Comparison of ENCODE assay signal across 22 cellular contexts in the genomic region with DNA sequence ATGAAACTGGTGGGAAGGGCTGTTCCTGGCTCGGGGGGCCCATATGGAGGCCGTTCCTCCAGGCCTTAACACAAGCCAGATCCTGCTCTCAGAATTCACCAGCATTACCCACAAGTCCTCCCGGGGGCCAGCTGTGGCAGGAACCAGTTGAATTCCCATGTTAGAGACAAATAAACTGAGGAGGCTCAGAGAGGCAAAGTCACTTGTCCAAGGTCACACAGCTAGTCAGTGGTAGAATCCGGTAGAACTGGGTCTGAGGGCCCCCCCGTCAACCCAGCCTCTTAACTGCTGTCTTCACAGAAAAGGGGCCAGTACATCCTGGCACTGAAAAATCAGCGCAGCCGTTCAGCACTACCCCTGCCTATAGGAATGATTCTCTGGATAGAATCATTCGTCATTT. TPM values are rescaled to one million over a fixed set of nuclear protein-coding genes. Genes with fewer than 3 reads are reported as not detected.
A peak's percentile ranks its signal among the peaks of the same experiment; 100 is the strongest.
DNase-seq lines count a peak whose midpoint lies in the region; ATAC-seq and TF ChIP-seq lines count a peak whose summit lies in the region.
"Had no signal": no experiment of that assay in that cellular context is flagged by ENCODE, and none has a peak within 500 bp of the region (broad histone marks: within the 10 kb centered on the region; RNA-seq: fewer than 3 reads in every experiment).

No MANE protein-coding gene starts in this region.

- no peak for TF ChIP-seq POLR2A in gastrocnemius medialis (IDR thresholded peaks at IDR 0.05)

- CTCF ChIA-PET in HEK293 (lab: Yijun Ruan, JAX), result interaction anchor here (0.6 to 2.5 kb wide), 3 partner anchors 297 to 668 kb away, joined by 3 to 7 read pairs (median 4); no protein-coding TSS in a partner anchor
- CTCF ChIA-PET in activated CD4-positive, alpha-beta memory T cell treated with anti-CD3 and anti-CD28 coated beads for 36 hours (lab: Charles Lee), result interaction anchor here (0.7 to 4.5 kb wide), 10 partner anchors 8 to 336 kb away, joined by 3 to 38 read pairs (median 6); partner anchors contain the start of gene TSEN2
- CTCF ChIA-PET in activated CD8-positive, alpha-beta T cell treated with anti-CD3 and anti-CD28 coated beads for 36 hours (lab: Charles Lee), result interaction anchor here (0.7 to 3.9 kb wide), 5 partner anchors 8 to 340 kb away, joined by 3 to 24 read pairs (median 3); no protein-coding TSS in a partner anchor

- intact Hi-C loops in activated CD4-positive, alpha-beta memory T cell treated with anti-CD3 and anti-CD28 coated beads for 36 hours (cut with micrococcal nuclease), result loop anchor here (1.0 to 10.0 kb wide), 8 partner anchors 12 to 627 kb away; partner anchors contain the start of genes PPARG, TAMM41 and TSEN2
- intact Hi-C loops in gastrocnemius medialis (cut with DNase I; ENCODE audit: low total_unique reads), result no loop called here
- intact Hi-C loops in activated CD8-positive, alpha-beta T cell treated with anti-CD3 and anti-CD28 coated beads for 36 hours (cut with micrococcal nuclease), result no loop called here

- H3K79me2 ChIP-seq in DND-41 (ENCODE audit: insufficient read depth, low read length) (no peaks in the 10 kb centered on the region), hepatocyte (no peaks in the 10 kb centered on the region)

- no peaks in the 10 kb centered on the region for H3K9me3 Mint-ChIP-seq in activated CD4-positive, alpha-beta memory T cell treated with anti-CD3 and anti-CD28 coated beads for 36 hours
- no peaks in the 10 kb centered on the region for H3K9me3 Mint-ChIP-seq in activated CD8-positive, alpha-beta T cell treated with anti-CD3 and anti-CD28 coated beads for 36 hours
- H3K9me3 Mint-ChIP-seq: CD14-positive monocyte; CD8-positive, alpha-beta memory T cell had no signal

- H4K20me1 ChIP-seq in DND-41 (ENCODE audit: insufficient read depth, low read length) (no peaks in the 10 kb centered on the region), hepatocyte (ENCODE audit: insufficient read depth, poor library complexity, severe bottlenecking) (no peaks in the 10 kb centered on the region)

- H3K27me3 ChIP-seq in DND-41 (ENCODE audit: insufficient read depth, low read length, poor library complexity), result no peaks in the 10 kb centered on the region
- H3K27me3 ChIP-seq in hepatocyte, result no peaks in the 10 kb centered on the region
- H3K27me3 ChIP-seq in gastrocnemius medialis, result no peaks in the 10 kb centered on the region
- H3K27me3 ChIP-seq: BE2C, MG63 had no signal

- WGBS in hepatocyte (ENCODE audit: low lambda C conversion rate, missing lambda C conversion rate), result 78% methylated on average over 8 of the region's 8 CpGs

- peaks cover 1% of the 10 kb centered on the region for H3K27me3 Mint-ChIP-seq in activated CD4-positive, alpha-beta memory T cell treated with anti-CD3 and anti-CD28 coated beads for 36 hours
- H3K27me3 Mint-ChIP-seq in activated CD8-positive, alpha-beta T cell treated with anti-CD3 and anti-CD28 coated beads for 36 hours, result no peaks in the 10 kb centered on the region

- H2AFZ ChIP-seq in DND-41 (ENCODE audit: low read depth, low read length) (no peak overlapping the region), hepatocyte (no peak overlapping the region)

- no peaks in the 10 kb centered on the region for H3K36me3 Mint-ChIP-seq in activated CD4-positive, alpha-beta memory T cell treated with anti-CD3 and anti-CD28 coated beads for 36 hours
- no peaks in the 10 kb centered on the region for H3K36me3 Mint-ChIP-seq in activated CD8-positive, alpha-beta T cell treated with anti-CD3 and anti-CD28 coated beads for 36 hours (ENCODE audit: low read depth)
- H3K36me3 Mint-ChIP-seq: CD14-positive monocyte; CD8-positive, alpha-beta memory T cell had no signal

- H3K27ac Mint-ChIP-seq in activated CD4-positive, alpha-beta memory T cell treated with anti-CD3 and anti-CD28 coated beads for 36 hours, result peak overlapping the region; percentile 64
- no peak overlapping the region for H3K27ac Mint-ChIP-seq in activated CD8-positive, alpha-beta T cell treated with anti-CD3 and anti-CD28 coated beads for 36 hours
- H3K27ac Mint-ChIP-seq: CD14-positive monocyte; CD8-positive, alpha-beta memory T cell had no signal

- POLR2A ChIA-PET in HEK293 (lab: Yijun Ruan, JAX), result no interaction called here
- POLR2A ChIA-PET in activated CD4-positive, alpha-beta memory T cell treated with anti-CD3 and anti-CD28 coated beads for 36 hours (lab: Charles Lee), result interaction anchor here (1.3 to 3.6 kb wide), 3 partner anchors 12 to 288 kb away, joined by 3 to 20 read pairs (median 3); partner anchors contain the start of gene TSEN2
- POLR2A ChIA-PET in activated CD8-positive, alpha-beta T cell treated with anti-CD3 and anti-CD28 coated beads for 36 hours (lab: Charles Lee), result interaction anchor here (1.1 to 1.7 kb wide), 2 partner anchors 12 to 29 kb away, joined by 3 to 8 read pairs; partner anchors contain the start of gene TSEN2

- in situ Hi-C loops in gastrocnemius medialis (cut with MboI; ENCODE audit: low sequenced_read_pairs in 4 of 4), result loop anchor here in 2 of 4 donors (10.0 kb wide), 2 partner anchors 287 to 337 kb away; no protein-coding TSS in a partner anchor

- H3K4me1 ChIP-seq in DND-41 (ENCODE audit: insufficient read depth, low read length) (peaks cover 46% of the 10 kb centered on the region), HEK293 (ENCODE audit: control insufficient read depth, insufficient read depth, low read length) (no peaks in the 10 kb centered on the region; the same call in 1 of the 2 replicates), hepatocyte (ENCODE audit: insufficient read depth) (peaks cover 12% of the 10 kb centered on the region), gastrocnemius medialis (peaks cover 0 to 5% of the 10 kb centered on the region in 2 donors)
- H3K4me1 ChIP-seq: BE2C had no signal

- H3K9ac ChIP-seq in DND-41 (ENCODE audit: low read depth, low read length), result peak overlapping the region; percentile 17; the same call in 1 of the 2 replicates
- H3K9ac ChIP-seq: SK-N-SH had no signal

- no peak overlapping the region for H3K4me2 ChIP-seq in DND-41 (ENCODE audit: insufficient read depth, low read length)
- no peak overlapping the region for H3K4me2 ChIP-seq in hepatocyte
- H3K4me2 ChIP-seq: SK-N-SH had no signal

- 0 out of 3 replicates have a peak, but pooled peaks have one; percentile 3 for ATAC-seq in DND-41 (ENCODE audit: insufficient read depth, low read depth)
- no peak for ATAC-seq in gastrocnemius medialis
- ATAC-seq in activated CD8-positive, alpha-beta T cell treated with anti-CD3 and anti-CD28 coated beads for 36 hours, result no peak

- H3K4me3 ChIP-seq in DND-41 (ENCODE audit: low read depth in 1 of 2, low read length in 2 of 2) (no peak overlapping the region), HEK293 (ENCODE audit: low read depth, low read length) (no peak overlapping the region), hepatocyte (no peak overlapping the region), gastrocnemius medialis (no peak overlapping the region)
- H3K4me3 ChIP-seq: MG63 had no signal

- H3K27ac ChIP-seq in DND-41 (ENCODE audit: low read length), result peak overlapping the region; percentile 78
- H3K27ac ChIP-seq in HEK293 (ENCODE audit: extremely low read depth, low read depth, low read length), result no peak overlapping the region
- peak overlapping the region; percentile 40 for H3K27ac ChIP-seq in hepatocyte
- no peak overlapping the region for H3K27ac ChIP-seq in gastrocnemius medialis

- DNase-seq in DND-41 (no peak), hepatocyte (ENCODE audit: low spot score) (no peak), gastrocnemius medialis (no peak)
- no peak for DNase-seq in activated CD4-positive, alpha-beta memory T cell treated with anti-CD3 and anti-CD28 coated beads for 36 hours
- no peak for DNase-seq in activated CD4-positive, CD25-positive, alpha-beta regulatory T cell (lab: John Stamatoyannopoulos, UW)
- DNase-seq in activated CD8-positive, alpha-beta T cell treated with anti-CD3 and anti-CD28 coated beads for 36 hours, result no peak
- DNase-seq: BE2C; CD8-positive, alpha-beta memory T cell; DMS 273 treated with DMSO at 0.1 percent for 48 hours; DMS79; GOT3; HCEC 1CT; KG1; MG63; NCI-H1694; NCI-H2029 treated with DMSO at 0.1 percent for 48 hours; NCI-H2227 treated with DMSO at 0.1 percent for 48 hours; NCI-H526 treated with DMSO at 0.1 percent for 48 hours; SK-N-SH; SW 1271 had no signal

- no peak overlapping the region for H3K4me3 Mint-ChIP-seq in activated CD4-positive, alpha-beta memory T cell treated with anti-CD3 and anti-CD28 coated beads for 36 hours
- no peak overlapping the region for H3K4me3 Mint-ChIP-seq in activated CD8-positive, alpha-beta T cell treated with anti-CD3 and anti-CD28 coated beads for 36 hours
- H3K4me3 Mint-ChIP-seq: CD14-positive monocyte; CD8-positive, alpha-beta memory T cell had no signal

- H3K36me3 ChIP-seq in DND-41 (ENCODE audit: insufficient read depth, low read length) (no peaks in the 10 kb centered on the region), HEK293 (ENCODE audit: control insufficient read depth in 2 of 2, insufficient read depth in 1 of 2, low read length in 2 of 2) (no peaks in the 10 kb centered on the region), hepatocyte (replicated peaks; ENCODE audit: insufficient read depth, low read depth) (no peaks in the 10 kb centered on the region), gastrocnemius medialis (no peaks in the 10 kb centered on the region)
- H3K36me3 ChIP-seq: BE2C, MG63 had no signal

- H3K9me2 ChIP-seq in hepatocyte (replicated peaks; ENCODE audit: insufficient read depth), result no peaks in the 10 kb centered on the region
- H3K9me2 ChIP-seq: SK-N-SH had no signal

- peaks cover 37% of the 10 kb centered on the region for H3K4me1 Mint-ChIP-seq in activated CD4-positive, alpha-beta memory T cell treated with anti-CD3 and anti-CD28 coated beads for 36 hours (ENCODE audit: low read depth)
- peaks cover 15% of the 10 kb centered on the region for H3K4me1 Mint-ChIP-seq in activated CD8-positive, alpha-beta T cell treated with anti-CD3 and anti-CD28 coated beads for 36 hours (ENCODE audit: low read depth)

- no peaks in the 10 kb centered on the region for H3K9me3 ChIP-seq in DND-41 (ENCODE audit: insufficient read depth, low read length, severe bottlenecking)
- no peaks in the 10 kb centered on the region for H3K9me3 ChIP-seq in HEK293 (ENCODE audit: control insufficient read depth, insufficient read depth, low read depth, low read length)
- no peaks in the 10 kb centered on the region for H3K9me3 ChIP-seq in hepatocyte (ENCODE audit: low read depth)
- H3K9me3 ChIP-seq in gastrocnemius medialis, result no peaks in the 10 kb centered on the region
- H3K9me3 ChIP-seq: BE2C, MG63, SK-N-SH had no signal

- TF ChIP-seq CTCF in DND-41 (IDR thresholded peaks at IDR 0.05; ENCODE audit: borderline replicate concordance, extremely low read depth, low read length, poor library complexity, severe bottlenecking), result no peak
- no peak for TF ChIP-seq CTCF in HEK293 (tag by site-specific recombination; IDR thresholded peaks at IDR 0.05)
- TF ChIP-seq CTCF in hepatocyte (IDR thresholded peaks at IDR 0.05; ENCODE audit: poor library complexity), result no peak
- TF ChIP-seq CTCF in gastrocnemius medialis (IDR thresholded peaks at IDR 0.05 in 4 of 5, conservative IDR thresholded peaks at IDR 0.05 in 1 of 5), result no peak
- TF ChIP-seq CTCF in activated CD8-positive, alpha-beta T cell treated with anti-CD3 and anti-CD28 coated beads for 36 hours (IDR thresholded peaks at IDR 0.05), result no peak

RNA-seq across cellular contexts. Expression of gene TSEN2, which starts 12.3 kb away (rescaled TPM):
- 10 to 100 TPM; 13.8 to 15.4 TPM for total RNA-seq in activated CD4-positive, alpha-beta memory T cell treated with anti-CD3 and anti-CD28 coated beads for 36 hours
- total RNA-seq in hepatocyte (7.8 and 9.6 TPM in 2 replicates), gastrocnemius medialis (10 to 100 TPM; 10.7 to 19.5 (median 12.0) TPM)
- 17.8 and 23.2 TPM in 2 replicates for polyA plus RNA-seq in hepatocyte
- total RNA-seq in activated CD8-positive, alpha-beta T cell treated with anti-CD3 and anti-CD28 coated beads for 36 hours, result 10 to 100 TPM; 19.4 to 21.4 TPM

Comparison
In these comparisons a context has a peak if more than half of its experiments do, and no peak if none do; other contexts are left out.
1. H3K27ac ChIP-seq: peak in DND-41 (single experiment) and hepatocyte (single experiment); none in HEK293 (single experiment) and gastrocnemius medialis (0 of 4).